Comparison of ENCODE assay signal across 11 cellular contexts in genomic region chr4:53656421-53656981, GRCh38.
A peak's percentile ranks its signal among the peaks of the same experiment; 100 is the strongest.
DNase-seq lines count a peak whose midpoint lies in the region; ATAC-seq, FAIRE-seq and TF ChIP-seq lines count a peak whose summit lies in the region.
"Had no signal": no experiment of that assay in that cellular context is flagged by ENCODE, and none has a peak within 500 bp of the region (broad histone marks: within the 10 kb centered on the region; RNA-seq: fewer than 3 reads in every experiment).

No MANE protein-coding gene starts in this region.

- no peaks in the 10 kb centered on the region for H3K9me2 ChIP-seq in Loucy (replicated peaks; ENCODE audit: low read depth, low read length)

- no peaks in the 10 kb centered on the region for H3F3A ChIP-seq in Loucy (ENCODE audit: low read depth)

- dilution Hi-C loops in keratinocyte (cut with MboI; ENCODE audit: extremely low pct_ligation_motif_present, low sequenced_read_pairs) = no loop called here

- H3K9ac ChIP-seq in Loucy (ENCODE audit: low read depth, low read length, poor library complexity, severe bottlenecking) = no peak overlapping the region
- H3K9ac ChIP-seq in keratinocyte (ENCODE audit: control insufficient read depth, extremely low read depth, insufficient read depth, low read length) = no peak overlapping the region

- H3K79me2 ChIP-seq in Loucy (ENCODE audit: insufficient read depth, low read length) (no peaks in the 10 kb centered on the region), keratinocyte (ENCODE audit: control insufficient read depth, insufficient read depth, low read length) (no peaks in the 10 kb centered on the region)

- H3K4me2 ChIP-seq in Loucy (ENCODE audit: low read depth, low read length, poor library complexity, severe bottlenecking) (no peak overlapping the region), keratinocyte (ENCODE audit: control insufficient read depth, extremely low read depth, insufficient read depth, low read depth, low read length) (peak overlapping the region; percentile 36)

- ATAC-seq in activated naive CD8-positive, alpha-beta T cell treated with anti-CD3 and anti-CD28 coated beads, Interleukin-2, amount 50 U/mL, for 24 hours = no peak
- ATAC-seq in GM18520 (IDR thresholded peaks at IDR 0.05; ENCODE audit: unreplicated experiment) = no peak

- no peak for DNase-seq in brain microvascular endothelial cell
- no peak for DNase-seq in keratinocyte (ENCODE audit: low read depth, low spot score)
- no peak for DNase-seq in transverse colon
- DNase-seq in GM19240 (ENCODE audit: insufficient read length, low spot score) = no peak
- no peak for DNase-seq in NCI-H2029 treated with DMSO at 0.1 percent for 48 hours (lab: John Stamatoyannopoulos, UW)
- DNase-seq in activated naive CD8-positive, alpha-beta T cell treated with anti-CD3 and anti-CD28 coated beads, Interleukin-2, amount 50 U/mL, for 24 hours = no peak
- DNase-seq: cortex of kidney; GOT3; stimulated activated CD4-positive, alpha-beta T cell treated with anti-CD3 and anti-CD28 coated beads, Interleukin-4, amount 100 ng/mL, for 4 hours had no signal

- H4K20me1 ChIP-seq in Loucy (ENCODE audit: insufficient read depth, low read length, poor library complexity, severe bottlenecking) (no peaks in the 10 kb centered on the region), keratinocyte (ENCODE audit: control insufficient read depth, extremely low read depth, insufficient read depth, low read length) (no peaks in the 10 kb centered on the region)

- no peak overlapping the region for H3K27ac Mint-ChIP-seq in activated naive CD8-positive, alpha-beta T cell treated with anti-CD3 and anti-CD28 coated beads, Interleukin-2, amount 50 U/mL, for 24 hours

- H3K4me3 Mint-ChIP-seq in activated naive CD8-positive, alpha-beta T cell treated with anti-CD3 and anti-CD28 coated beads, Interleukin-2, amount 50 U/mL, for 24 hours = no peak overlapping the region

- no peak for TF ChIP-seq EP300 in transverse colon (IDR thresholded peaks at IDR 0.05; ENCODE audit: low read depth)

- no peaks in the 10 kb centered on the region for H3K9me3 ChIP-seq in Loucy (ENCODE audit: insufficient read depth, low read depth, low read length)
- no peaks in the 10 kb centered on the region for H3K9me3 ChIP-seq in keratinocyte (ENCODE audit: control insufficient read depth, low read depth, low read length)
- no peaks in the 10 kb centered on the region for H3K9me3 ChIP-seq in transverse colon

- no peaks in the 10 kb centered on the region for H3K9me1 ChIP-seq in keratinocyte (ENCODE audit: control insufficient read depth, extremely low read depth, insufficient read depth, low read length)

- H3K9me3 Mint-ChIP-seq in activated naive CD8-positive, alpha-beta T cell treated with anti-CD3 and anti-CD28 coated beads, Interleukin-2, amount 50 U/mL, for 24 hours = no peaks in the 10 kb centered on the region

- peak; percentile 25; the same call in 1 of the 2 replicates for TF ChIP-seq CTCF in Loucy (conservative IDR thresholded peaks at IDR 0.05; ENCODE audit: low read length)
- TF ChIP-seq CTCF in brain microvascular endothelial cell (IDR thresholded peaks at IDR 0.05; ENCODE audit: low read depth, low read length, missing control alignments) = peak; percentile 74
- TF ChIP-seq CTCF in keratinocyte (optimal IDR thresholded peaks at IDR 0.05 in 1 of 3, IDR thresholded peaks at IDR 0.05 in 1 of 3, conservative IDR thresholded peaks at IDR 0.05 in 1 of 3; ENCODE audit: extremely low read depth in 1 of 3, insufficient read depth in 2 of 3, low read length in 3 of 3) = peak in 2 of 3 experiments; percentile 39 to 53
- TF ChIP-seq CTCF in transverse colon (IDR thresholded peaks at IDR 0.05) = peak; percentile 18 to 31 (median 25)

- peaks cover 15% of the 10 kb centered on the region for H3K4me1 Mint-ChIP-seq in activated naive CD8-positive, alpha-beta T cell treated with anti-CD3 and anti-CD28 coated beads, Interleukin-2, amount 50 U/mL, for 24 hours

- in situ Hi-C loops in brain microvascular endothelial cell (cut with HindIII; ENCODE audit: low pct_ligation_motif_present, low sequenced_read_pairs) = no loop called here
- in situ Hi-C loops in transverse colon (cut with MboI; ENCODE audit: low pct_ligation_motif_present in 1 of 4, low pct_unique_long_range_greater_than_20kb in 1 of 4, low sequenced_read_pairs in 3 of 4) = no loop called here

- H3K27me3 Mint-ChIP-seq in activated naive CD8-positive, alpha-beta T cell treated with anti-CD3 and anti-CD28 coated beads, Interleukin-2, amount 50 U/mL, for 24 hours = peaks cover 5% of the 10 kb centered on the region

- no peaks in the 10 kb centered on the region for H3K36me3 ChIP-seq in Loucy (ENCODE audit: insufficient read depth, low read length)
- no peaks in the 10 kb centered on the region for H3K36me3 ChIP-seq in brain microvascular endothelial cell (replicated peaks)
- no peaks in the 10 kb centered on the region for H3K36me3 ChIP-seq in keratinocyte (ENCODE audit: control insufficient read depth in 2 of 2, extremely low read depth in 1 of 2, insufficient read depth in 2 of 2, low read length in 2 of 2)
- H3K36me3 ChIP-seq in transverse colon = no peaks in the 10 kb centered on the region

- H3K27ac ChIP-seq in brain microvascular endothelial cell = no peak overlapping the region
- H3K27ac ChIP-seq in keratinocyte (ENCODE audit: control insufficient read depth, insufficient read depth, low read length) = no peak overlapping the region
- H3K27ac ChIP-seq in transverse colon = peak overlapping the region; percentile 31 to 71 (median 54)

- H3K4me3 ChIP-seq in Loucy (ENCODE audit: low read length, poor library complexity, severe bottlenecking) (no peak overlapping the region), brain microvascular endothelial cell (ENCODE audit: low read depth, low read length) (no peak overlapping the region), keratinocyte (ENCODE audit: control insufficient read depth in 2 of 3, extremely low read depth in 1 of 3, insufficient read depth in 2 of 3, low read depth in 1 of 3, low read length in 3 of 3) (no peak overlapping the region), transverse colon (no peak overlapping the region)

- H3K27me3 ChIP-seq in Loucy (ENCODE audit: insufficient read depth, low read length, poor library complexity, severe bottlenecking) = no peaks in the 10 kb centered on the region
- no peaks in the 10 kb centered on the region for H3K27me3 ChIP-seq in brain microvascular endothelial cell (replicated peaks)
- no peaks in the 10 kb centered on the region for H3K27me3 ChIP-seq in keratinocyte (ENCODE audit: control insufficient read depth, extremely low read depth, insufficient read depth, low read length)
- no peaks in the 10 kb centered on the region for H3K27me3 ChIP-seq in transverse colon

- H3K36me3 Mint-ChIP-seq in activated naive CD8-positive, alpha-beta T cell treated with anti-CD3 and anti-CD28 coated beads, Interleukin-2, amount 50 U/mL, for 24 hours (ENCODE audit: low read depth) = no peaks in the 10 kb centered on the region

- FAIRE-seq in keratinocyte (lab: Jason Lieb, UNC) = no peak

- intact Hi-C loops in transverse colon (cut with DNase I; ENCODE audit: low total_unique reads) = no loop called here

- TF ChIP-seq POLR2A in transverse colon (IDR thresholded peaks at IDR 0.05) = no peak

- H3K4me1 ChIP-seq in Loucy (ENCODE audit: insufficient read depth, low read length, poor library complexity, severe bottlenecking) (peaks cover 7% of the 10 kb centered on the region), keratinocyte (ENCODE audit: control insufficient read depth, extremely low read depth, insufficient read depth, low read length) (peaks cover 13% of the 10 kb centered on the region), transverse colon (peaks cover 0 to 29% (median 18%) of the 10 kb centered on the region in 4 donors)

- H2AFZ ChIP-seq in Loucy (ENCODE audit: low read length) (no peak overlapping the region), keratinocyte (ENCODE audit: control insufficient read depth, low read length) (no peak overlapping the region)

- 81 to 82% methylated on average over 7 of the region's 7 CpGs for WGBS in transverse colon (ENCODE audit: low coverage in 1 of 2), 2 donors

Comparison
In these comparisons a context has a peak if more than half of its experiments do, and no peak if none do; other contexts are left out.
1. H3K27ac ChIP-seq: peak in transverse colon (4 of 4); none in brain microvascular endothelial cell (single experiment) and keratinocyte (single experiment).
2. Peak in every context shown above with its lines, with median percentiles within 50 percentile points of each other: CTCF ChIP-seq.